ENCODE assay signal across 1 cellular context in the genomic region with DNA sequence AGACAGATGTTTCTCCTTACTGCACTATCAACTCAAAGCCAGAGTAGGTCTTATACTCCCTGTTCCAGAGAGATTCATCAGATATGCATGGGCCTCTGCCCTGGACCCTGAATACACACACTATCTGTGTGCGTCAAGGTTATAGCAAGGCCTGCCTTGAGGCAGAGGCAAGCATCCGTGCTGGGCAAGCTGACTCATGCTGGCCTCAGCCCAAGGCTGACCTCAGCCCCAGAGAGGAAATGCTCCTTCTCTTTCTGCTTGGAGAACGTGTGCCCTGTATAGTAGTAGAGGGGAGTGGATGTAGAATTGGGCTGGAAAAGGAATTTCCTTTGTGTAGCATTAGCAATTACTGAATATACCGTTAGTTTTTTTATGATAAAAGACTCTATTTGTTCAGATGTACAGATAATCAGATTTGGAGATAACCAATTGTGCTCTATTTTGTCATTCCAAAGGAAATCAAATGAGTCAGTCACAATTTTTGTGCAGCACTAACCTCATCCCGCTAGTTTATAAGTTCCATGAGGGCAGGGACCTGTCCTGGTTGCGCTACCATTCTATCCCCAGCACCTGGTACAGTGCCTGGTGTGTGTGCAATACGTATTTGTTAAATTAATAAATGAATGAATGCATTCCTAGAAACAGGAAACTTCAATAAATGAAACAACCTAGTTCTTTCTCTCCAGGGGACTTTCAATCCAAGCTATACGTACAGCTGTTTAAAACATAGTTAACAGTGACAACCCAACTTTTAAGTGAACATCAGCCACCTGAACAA.
TF ChIP-seq lines count a peak whose summit lies in the region.

No MANE protein-coding gene starts in this region.

TF ChIP-seq in K562, 482 proteins besides CTCF, POLR2A, EP300 and RAD21 (continued from another document and continues in another):
- TF ChIP-seq, protein P1, sequence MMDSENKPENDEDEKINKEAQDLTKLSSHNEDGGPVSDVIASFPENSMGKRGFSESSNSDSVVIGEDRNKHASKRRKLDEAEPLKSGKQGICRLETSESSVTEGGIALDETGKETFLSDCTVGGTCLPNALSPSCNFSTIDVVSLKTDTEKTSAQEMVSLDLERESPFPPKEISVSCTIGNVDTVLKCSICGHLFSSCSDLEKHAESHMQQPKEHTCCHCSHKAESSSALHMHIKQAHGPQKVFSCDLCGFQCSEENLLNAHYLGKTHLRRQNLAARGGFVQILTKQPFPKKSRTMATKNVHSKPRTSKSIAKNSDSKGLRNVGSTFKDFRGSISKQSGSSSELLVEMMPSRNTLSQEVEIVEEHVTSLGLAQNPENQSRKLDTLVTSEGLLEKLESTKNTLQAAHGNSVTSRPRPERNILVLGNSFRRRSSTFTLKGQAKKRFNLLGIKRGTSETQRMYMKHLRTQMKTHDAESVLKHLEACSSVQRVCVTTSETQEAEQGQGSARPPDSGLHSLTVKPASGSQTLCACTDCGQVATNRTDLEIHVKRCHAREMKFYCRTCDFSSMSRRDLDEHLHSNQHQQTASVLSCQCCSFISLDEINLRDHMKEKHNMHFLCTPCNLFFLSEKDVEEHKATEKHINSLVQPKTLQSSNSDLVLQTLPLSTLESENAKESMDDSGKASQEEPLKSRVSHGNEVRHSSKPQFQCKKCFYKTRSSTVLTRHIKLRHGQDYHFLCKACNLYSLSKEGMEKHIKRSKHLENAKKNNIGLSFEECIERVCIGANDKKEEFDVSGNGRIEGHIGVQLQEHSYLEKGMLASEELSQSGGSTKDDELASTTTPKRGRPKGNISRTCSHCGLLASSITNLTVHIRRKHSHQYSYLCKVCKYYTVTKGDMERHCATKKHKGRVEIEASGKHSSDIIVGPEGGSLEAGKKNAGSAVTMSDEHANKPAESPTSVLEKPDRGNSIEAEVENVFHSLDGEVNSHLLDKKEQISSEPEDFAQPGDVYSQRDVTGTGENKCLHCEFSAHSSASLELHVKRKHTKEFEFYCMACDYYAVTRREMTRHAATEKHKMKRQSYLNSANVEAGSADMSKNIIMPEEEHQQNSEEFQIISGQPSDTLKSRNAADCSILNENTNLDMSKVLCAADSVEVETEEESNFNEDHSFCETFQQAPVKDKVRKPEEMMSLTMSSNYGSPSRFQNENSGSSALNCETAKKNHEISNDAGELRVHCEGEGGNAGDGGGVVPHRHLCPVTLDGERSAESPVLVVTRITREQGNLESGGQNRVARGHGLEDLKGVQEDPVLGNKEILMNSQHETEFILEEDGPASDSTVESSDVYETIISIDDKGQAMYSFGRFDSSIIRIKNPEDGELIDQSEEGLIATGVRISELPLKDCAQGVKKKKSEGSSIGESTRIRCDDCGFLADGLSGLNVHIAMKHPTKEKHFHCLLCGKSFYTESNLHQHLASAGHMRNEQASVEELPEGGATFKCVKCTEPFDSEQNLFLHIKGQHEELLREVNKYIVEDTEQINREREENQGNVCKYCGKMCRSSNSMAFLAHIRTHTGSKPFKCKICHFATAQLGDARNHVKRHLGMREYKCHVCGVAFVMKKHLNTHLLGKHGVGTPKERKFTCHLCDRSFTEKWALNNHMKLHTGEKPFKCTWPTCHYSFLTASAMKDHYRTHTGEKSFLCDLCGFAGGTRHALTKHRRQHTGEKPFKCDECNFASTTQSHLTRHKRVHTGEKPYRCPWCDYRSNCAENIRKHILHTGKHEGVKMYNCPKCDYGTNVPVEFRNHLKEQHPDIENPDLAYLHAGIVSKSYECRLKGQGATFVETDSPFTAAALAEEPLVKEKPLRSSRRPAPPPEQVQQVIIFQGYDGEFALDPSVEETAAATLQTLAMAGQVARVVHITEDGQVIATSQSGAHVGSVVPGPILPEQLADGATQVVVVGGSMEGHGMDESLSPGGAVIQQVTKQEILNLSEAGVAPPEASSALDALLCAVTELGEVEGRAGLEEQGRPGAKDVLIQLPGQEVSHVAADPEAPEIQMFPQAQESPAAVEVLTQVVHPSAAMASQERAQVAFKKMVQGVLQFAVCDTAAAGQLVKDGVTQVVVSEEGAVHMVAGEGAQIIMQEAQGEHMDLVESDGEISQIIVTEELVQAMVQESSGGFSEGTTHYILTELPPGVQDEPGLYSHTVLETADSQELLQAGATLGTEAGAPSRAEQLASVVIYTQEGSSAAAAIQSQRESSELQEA (IDR thresholded peaks at IDR 0.05; ENCODE audit: low read depth): peak; percentile 52; the same call in 1 of the 2 replicates
- TF ChIP-seq SMAD1 (IDR thresholded peaks at IDR 0.05; ENCODE audit: low read depth, low read length, partially characterized antibody): peak; percentile 69
- peak; percentile 60; the same call in 1 of the 2 replicates for TF ChIP-seq PHB2 (IDR thresholded peaks at IDR 0.05; ENCODE audit: low read depth)
- peak; percentile 63 to 74; a peak in 3 of 4 replicates for TF ChIP-seq KDM1A (IDR thresholded peaks at IDR 0.05)
- no peak for TF ChIP-seq NR3C1 (CRISPR knock-in tag; IDR thresholded peaks at IDR 0.05)
- peak; percentile 47 for TF ChIP-seq BRD9 (IDR thresholded peaks at IDR 0.05; ENCODE audit: low read depth, partially characterized antibody)
- peak; percentile 91 for TF ChIP-seq C11orf30 (IDR thresholded peaks at IDR 0.05; ENCODE audit: low read depth)
- peak; percentile 52; the same call in 1 of the 2 replicates for TF ChIP-seq JUNB (CRISPR knock-in tag; conservative IDR thresholded peaks at IDR 0.05)
- no peak for TF ChIP-seq ZC3H8 (IDR thresholded peaks at IDR 0.05)
- no peak for TF ChIP-seq ZNF79 (CRISPR knock-in tag; IDR thresholded peaks at IDR 0.05; ENCODE audit: low read depth)
- TF ChIP-seq ZFP91 (CRISPR knock-in tag; IDR thresholded peaks at IDR 0.05): no peak
- peak; percentile 67 for TF ChIP-seq TRIM28 (IDR thresholded peaks at IDR 0.05)
- TF ChIP-seq TBL1XR1 (IDR thresholded peaks at IDR 0.05; ENCODE audit: low read length in 2 of 2): peak in 1 of 2 experiments; percentile 88; a peak in 2 of 4 replicates
- TF ChIP-seq EP400 (IDR thresholded peaks at IDR 0.05): peak; percentile 67
- peak; percentile 43 to 58; a peak in 3 of 4 replicates for TF ChIP-seq NRF1 (conservative IDR thresholded peaks at IDR 0.05 in 1 of 2, IDR thresholded peaks at IDR 0.05 in 1 of 2)
- TF ChIP-seq, protein P2, sequence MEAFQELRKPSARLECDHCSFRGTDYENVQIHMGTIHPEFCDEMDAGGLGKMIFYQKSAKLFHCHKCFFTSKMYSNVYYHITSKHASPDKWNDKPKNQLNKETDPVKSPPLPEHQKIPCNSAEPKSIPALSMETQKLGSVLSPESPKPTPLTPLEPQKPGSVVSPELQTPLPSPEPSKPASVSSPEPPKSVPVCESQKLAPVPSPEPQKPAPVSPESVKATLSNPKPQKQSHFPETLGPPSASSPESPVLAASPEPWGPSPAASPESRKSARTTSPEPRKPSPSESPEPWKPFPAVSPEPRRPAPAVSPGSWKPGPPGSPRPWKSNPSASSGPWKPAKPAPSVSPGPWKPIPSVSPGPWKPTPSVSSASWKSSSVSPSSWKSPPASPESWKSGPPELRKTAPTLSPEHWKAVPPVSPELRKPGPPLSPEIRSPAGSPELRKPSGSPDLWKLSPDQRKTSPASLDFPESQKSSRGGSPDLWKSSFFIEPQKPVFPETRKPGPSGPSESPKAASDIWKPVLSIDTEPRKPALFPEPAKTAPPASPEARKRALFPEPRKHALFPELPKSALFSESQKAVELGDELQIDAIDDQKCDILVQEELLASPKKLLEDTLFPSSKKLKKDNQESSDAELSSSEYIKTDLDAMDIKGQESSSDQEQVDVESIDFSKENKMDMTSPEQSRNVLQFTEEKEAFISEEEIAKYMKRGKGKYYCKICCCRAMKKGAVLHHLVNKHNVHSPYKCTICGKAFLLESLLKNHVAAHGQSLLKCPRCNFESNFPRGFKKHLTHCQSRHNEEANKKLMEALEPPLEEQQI (IDR thresholded peaks at IDR 0.05): peak; percentile 53; the same call in 1 of the 2 replicates
- TF ChIP-seq CHCHD3 (CRISPR knock-in tag; IDR thresholded peaks at IDR 0.05): no peak
- TF ChIP-seq ZBTB17 (CRISPR knock-in tag; IDR thresholded peaks at IDR 0.05): peak; percentile 60; the same call in 1 of the 2 replicates
- no peak for TF ChIP-seq HMGN3 (IDR thresholded peaks at IDR 0.05; ENCODE audit: borderline replicate concordance, extremely low read depth, insufficient read length, low read depth, low read length)
- TF ChIP-seq SRSF1 (IDR thresholded peaks at IDR 0.05; ENCODE audit: low read depth, low read length): no peak
- no peak for TF ChIP-seq POLR3A (IDR thresholded peaks at IDR 0.05; ENCODE audit: borderline replicate concordance, extremely low read depth, insufficient read depth, insufficient read length)
- peak; percentile 92 for TF ChIP-seq ZNF316 (IDR thresholded peaks at IDR 0.05)
- TF ChIP-seq GATAD2A (IDR thresholded peaks at IDR 0.05): 0 out of 2 replicates have a peak, but pooled peaks have one; percentile 61
- TF ChIP-seq RCOR1 (IDR thresholded peaks at IDR 0.05; ENCODE audit: borderline replicate concordance in 1 of 2, low read depth in 2 of 2, low read length in 2 of 2): peak; percentile 58 to 97; a peak in 3 of 4 replicates
- peak; percentile 36 to 50 for TF ChIP-seq E2F6 (IDR thresholded peaks at IDR 0.05; ENCODE audit: borderline replicate concordance in 1 of 2, extremely low read depth in 1 of 2, insufficient read depth in 1 of 2, insufficient read length in 1 of 2, low read depth in 1 of 2, low read length in 1 of 2, poor library complexity in 1 of 2, severe bottlenecking in 1 of 2)
- peak; percentile 93 for TF ChIP-seq FOSL1 (tag; conservative IDR thresholded peaks at IDR 0.05)
- no peak for TF ChIP-seq NR4A1 (CRISPR knock-in tag; IDR thresholded peaks at IDR 0.05)
- TF ChIP-seq NR4A1 (tag; IDR thresholded peaks at IDR 0.05): 0 out of 2 replicates have a peak, but pooled peaks have one; percentile 44
- TF ChIP-seq, protein P3, sequence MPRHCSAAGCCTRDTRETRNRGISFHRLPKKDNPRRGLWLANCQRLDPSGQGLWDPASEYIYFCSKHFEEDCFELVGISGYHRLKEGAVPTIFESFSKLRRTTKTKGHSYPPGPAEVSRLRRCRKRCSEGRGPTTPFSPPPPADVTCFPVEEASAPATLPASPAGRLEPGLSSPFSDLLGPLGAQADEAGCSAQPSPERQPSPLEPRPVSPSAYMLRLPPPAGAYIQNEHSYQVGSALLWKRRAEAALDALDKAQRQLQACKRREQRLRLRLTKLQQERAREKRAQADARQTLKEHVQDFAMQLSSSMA (CRISPR knock-in tag; IDR thresholded peaks at IDR 0.05): no peak
- TF ChIP-seq ID3 (CRISPR knock-in tag; IDR thresholded peaks at IDR 0.05): no peak
- peak; percentile 54; the same call in 1 of the 2 replicates for TF ChIP-seq ID3 (tag; IDR thresholded peaks at IDR 0.05)
- TF ChIP-seq, protein P4, sequence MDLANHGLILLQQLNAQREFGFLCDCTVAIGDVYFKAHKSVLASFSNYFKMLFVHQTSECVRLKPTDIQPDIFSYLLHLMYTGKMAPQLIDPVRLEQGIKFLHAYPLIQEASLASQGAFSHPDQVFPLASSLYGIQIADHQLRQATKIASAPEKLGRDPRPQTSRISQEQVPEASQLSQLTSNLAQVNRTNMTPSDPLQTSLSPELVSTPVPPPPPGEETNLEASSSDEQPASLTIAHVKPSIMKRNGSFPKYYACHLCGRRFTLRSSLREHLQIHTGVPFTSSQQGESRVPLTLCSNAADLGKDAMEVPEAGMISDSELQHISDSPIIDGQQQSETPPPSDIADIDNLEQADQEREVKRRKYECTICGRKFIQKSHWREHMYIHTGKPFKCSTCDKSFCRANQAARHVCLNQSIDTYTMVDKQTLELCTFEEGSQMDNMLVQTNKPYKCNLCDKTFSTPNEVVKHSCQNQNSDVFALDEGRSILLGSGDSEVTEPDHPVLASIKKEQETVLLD (IDR thresholded peaks at IDR 0.05): peak; percentile 83
- TF ChIP-seq SIN3A (IDR thresholded peaks at IDR 0.05; ENCODE audit: borderline replicate concordance in 2 of 2, control insufficient read depth in 1 of 2, low read depth in 2 of 2, low read length in 2 of 2): no peak
- peak; percentile 26 to 73; a peak in 2 of 4 replicates for TF ChIP-seq MAZ (CRISPR knock-in tag; conservative IDR thresholded peaks at IDR 0.05 in 1 of 2, IDR thresholded peaks at IDR 0.05 in 1 of 2)
